In genomic region chr17:68458260-68459029, GRCh38 we compare ENCODE assay signal across 8 cellular contexts. TPM values are rescaled to one million over a fixed set of nuclear protein-coding genes. Genes with fewer than 3 reads are reported as not detected.
DNase-seq lines count a peak whose midpoint lies in the region; ATAC-seq and TF ChIP-seq lines count a peak whose summit lies in the region.

No MANE protein-coding gene starts in this region.

- peaks cover 16% of the 10 kb centered on the region for H3K27me3 ChIP-seq in iPS-20b (ENCODE audit: insufficient read depth, low read length)

- H3K9me3 Mint-ChIP-seq in activated CD4-positive, alpha-beta T cell treated with anti-CD3 and anti-CD28 coated beads, Interleukin-2, amount 10 ng/mL, durations not matched to agents 7 days and 5 days: no peaks in the 10 kb centered on the region
- no peaks in the 10 kb centered on the region for H3K9me3 Mint-ChIP-seq in activated CD8-positive, alpha-beta T cell treated with anti-CD3 and anti-CD28 coated beads, Interleukin-2, amount 10 ng/mL, durations not matched to agents 7 days and 5 days (ENCODE audit: insufficient read depth)

- DNase-seq in activated CD4-positive, alpha-beta T cell treated with anti-CD3 and anti-CD28 coated beads, Interleukin-2, amount 10 ng/mL, durations not matched to agents 7 days and 5 days: no peak
- DNase-seq in activated CD4-positive, alpha-beta T cell treated with anti-CD3 and anti-CD28 coated beads, Interleukin-2, amount 50 U/mL, for 4 hours: no peak
- no peak for DNase-seq in activated CD8-positive, alpha-beta T cell treated with anti-CD3 and anti-CD28 coated beads, Interleukin-2, amount 10 ng/mL, durations not matched to agents 7 days and 5 days
- DNase-seq in erythroblast (lab: John Stamatoyannopoulos, UW): no peak

- no peaks in the 10 kb centered on the region for H3K27me3 Mint-ChIP-seq in activated CD4-positive, alpha-beta T cell treated with anti-CD3 and anti-CD28 coated beads, Interleukin-2, amount 10 ng/mL, durations not matched to agents 7 days and 5 days
- no peaks in the 10 kb centered on the region for H3K27me3 Mint-ChIP-seq in activated CD8-positive, alpha-beta T cell treated with anti-CD3 and anti-CD28 coated beads, Interleukin-2, amount 10 ng/mL, durations not matched to agents 7 days and 5 days (ENCODE audit: low read depth)

- no peak for ATAC-seq in activated CD8-positive, alpha-beta T cell treated with anti-CD3 and anti-CD28 coated beads, Interleukin-2, amount 10 ng/mL, durations not matched to agents 7 days and 5 days
- ATAC-seq in GM18858 (IDR thresholded peaks at IDR 0.05; ENCODE audit: unreplicated experiment) (no peak), HG03025 (IDR thresholded peaks at IDR 0.05; ENCODE audit: low FRiP score, unreplicated experiment) (no peak)

- peaks cover 7% of the 10 kb centered on the region for H3K36me3 Mint-ChIP-seq in activated CD4-positive, alpha-beta T cell treated with anti-CD3 and anti-CD28 coated beads, Interleukin-2, amount 10 ng/mL, durations not matched to agents 7 days and 5 days (ENCODE audit: low read depth)
- H3K36me3 Mint-ChIP-seq in activated CD8-positive, alpha-beta T cell treated with anti-CD3 and anti-CD28 coated beads, Interleukin-2, amount 10 ng/mL, durations not matched to agents 7 days and 5 days (ENCODE audit: low read depth): peaks cover 16% of the 10 kb centered on the region

- H3K9ac ChIP-seq in iPS-20b (ENCODE audit: low read depth, low read length): peak overlapping the region; percentile 33; the same call in 1 of the 2 replicates

- H3K27ac ChIP-seq in iPS-20b (ENCODE audit: low read length) (no peak overlapping the region), temporal lobe (ENCODE audit: low read depth, low read length) (peak overlapping the region; percentile 73)

- POLR2A ChIA-PET in activated CD4-positive, alpha-beta T cell treated with anti-CD3 and anti-CD28 coated beads, Interleukin-2, amount 10 ng/mL, durations not matched to agents 7 days and 5 days (lab: Charles Lee): interaction anchor here (0.6 to 1.1 kb wide), 4 partner anchors 30 to 305 kb away, joined by 3 to 5 read pairs (median 4); no protein-coding TSS in a partner anchor
- POLR2A ChIA-PET in activated CD8-positive, alpha-beta T cell treated with anti-CD3 and anti-CD28 coated beads, Interleukin-2, amount 10 ng/mL, durations not matched to agents 7 days and 5 days (lab: Charles Lee): interaction anchor here (0.8 to 2.8 kb wide), 14 partner anchors 14 to 423 kb away, joined by 3 to 23 read pairs (median 6); partner anchors contain the start of genes AMZ2, ARSG, KPNA2 and PRKAR1A

- H3K4me3 ChIP-seq in iPS-20b (ENCODE audit: low read length): peak overlapping the region; percentile 77

- peak overlapping the region; percentile 75 for H3K4me3 Mint-ChIP-seq in activated CD4-positive, alpha-beta T cell treated with anti-CD3 and anti-CD28 coated beads, Interleukin-2, amount 10 ng/mL, durations not matched to agents 7 days and 5 days
- peak overlapping the region; percentile 77 for H3K4me3 Mint-ChIP-seq in activated CD8-positive, alpha-beta T cell treated with anti-CD3 and anti-CD28 coated beads, Interleukin-2, amount 10 ng/mL, durations not matched to agents 7 days and 5 days

- peak overlapping the region; percentile 88 for H3K27ac Mint-ChIP-seq in activated CD4-positive, alpha-beta T cell treated with anti-CD3 and anti-CD28 coated beads, Interleukin-2, amount 10 ng/mL, durations not matched to agents 7 days and 5 days
- H3K27ac Mint-ChIP-seq in activated CD8-positive, alpha-beta T cell treated with anti-CD3 and anti-CD28 coated beads, Interleukin-2, amount 10 ng/mL, durations not matched to agents 7 days and 5 days: peak overlapping the region; percentile 88

- no peaks in the 10 kb centered on the region for H3K9me3 ChIP-seq in iPS-20b (ENCODE audit: insufficient read depth, low read depth, low read length)

- CTCF ChIA-PET in activated CD4-positive, alpha-beta T cell treated with anti-CD3 and anti-CD28 coated beads, Interleukin-2, amount 10 ng/mL, durations not matched to agents 7 days and 5 days (lab: Charles Lee): interaction anchor here (0.7 to 3.9 kb wide), 9 partner anchors 18 to 398 kb away, joined by 3 to 24 read pairs (median 4); no protein-coding TSS in a partner anchor
- CTCF ChIA-PET in activated CD8-positive, alpha-beta T cell treated with anti-CD3 and anti-CD28 coated beads, Interleukin-2, amount 10 ng/mL, durations not matched to agents 7 days and 5 days (lab: Charles Lee): interaction anchor here (0.6 to 13.4 kb wide), 22 partner anchors 8 to 496 kb away, joined by 3 to 270 read pairs (median 4); partner anchors contain the start of genes ARSG and SLC16A6

- peaks cover 83% of the 10 kb centered on the region for H3K4me1 Mint-ChIP-seq in activated CD4-positive, alpha-beta T cell treated with anti-CD3 and anti-CD28 coated beads, Interleukin-2, amount 10 ng/mL, durations not matched to agents 7 days and 5 days
- peaks cover 86% of the 10 kb centered on the region for H3K4me1 Mint-ChIP-seq in activated CD8-positive, alpha-beta T cell treated with anti-CD3 and anti-CD28 coated beads, Interleukin-2, amount 10 ng/mL, durations not matched to agents 7 days and 5 days (ENCODE audit: low read depth)

- H3K4me1 ChIP-seq in iPS-20b (ENCODE audit: insufficient read depth, low read length): peaks cover 23% of the 10 kb centered on the region

- no peaks in the 10 kb centered on the region for H3K36me3 ChIP-seq in iPS-20b (ENCODE audit: insufficient read depth, low read depth, low read length)

- no peak for TF ChIP-seq POLR2A in erythroblast (IDR thresholded peaks at IDR 0.05; ENCODE audit: low read length)

RNA-seq across cellular contexts. Expression of gene WIPI1, which starts 1.1 kb away (rescaled TPM):
- 10 to 100 TPM; 28.2 to 34.4 TPM for total RNA-seq in activated CD4-positive, alpha-beta T cell treated with anti-CD3 and anti-CD28 coated beads, Interleukin-2, amount 10 ng/mL, durations not matched to agents 7 days and 5 days
- 10 to 100 TPM; 40.8 to 41.4 TPM for total RNA-seq in activated CD8-positive, alpha-beta T cell treated with anti-CD3 and anti-CD28 coated beads, Interleukin-2, amount 10 ng/mL, durations not matched to agents 7 days and 5 days
- total RNA-seq in temporal lobe: 8.1 TPM

RNA-seq across cellular contexts. Expression of gene PRKAR1A, which starts 53.8 kb away (rescaled TPM):
- 100 to 1,000 TPM; 200 to 203 TPM for total RNA-seq in activated CD4-positive, alpha-beta T cell treated with anti-CD3 and anti-CD28 coated beads, Interleukin-2, amount 10 ng/mL, durations not matched to agents 7 days and 5 days
- total RNA-seq in activated CD8-positive, alpha-beta T cell treated with anti-CD3 and anti-CD28 coated beads, Interleukin-2, amount 10 ng/mL, durations not matched to agents 7 days and 5 days: 100 to 1,000 TPM; 210 to 221 TPM
- total RNA-seq in temporal lobe: 249 TPM
